ENCODE assay signal across 14 cellular contexts in genomic region chr22:27420186-27420816, GRCh38.
DNase-seq lines count a peak whose midpoint lies in the region; ATAC-seq and TF ChIP-seq lines count a peak whose summit lies in the region.
"Had no signal": no experiment of that assay in that cellular context is flagged by ENCODE, and none has a peak within 500 bp of the region (broad histone marks: within the 10 kb centered on the region; RNA-seq: fewer than 3 reads in every experiment).

No MANE protein-coding gene starts in this region.

- H3K27ac Mint-ChIP-seq in mesothelial cell of epicardium = peak overlapping the region; percentile 68
- H3K27ac Mint-ChIP-seq in activated naive CD4-positive, alpha-beta T cell treated with anti-CD3 and anti-CD28 coated beads, Interleukin-2, amount 50 U/mL, for 72 hours = no peak overlapping the region
- H3K27ac Mint-ChIP-seq: activated naive CD8-positive, alpha-beta T cell treated with anti-CD3 and anti-CD28 coated beads, Interleukin-2, amount 10 ng/mL, durations not matched to agents 7 days and 5 days; natural killer cell treated with Interleukin-12 subunit alpha and Interleukin-12 subunit beta and Interleukin-15 and Interleukin-18, amount 100 ng/mL, for 72 hours had no signal

- DNase-seq in SJCRH30 (no peak), esophagus squamous epithelium (lab: John Stamatoyannopoulos, UW) (no peak), mesothelial cell of epicardium (ENCODE audit: low spot score in 2 of 2, unreplicated experiment in 2 of 2) (no peak), NCI-H1417 (lab: John Stamatoyannopoulos, UW) (no peak)
- DNase-seq in activated naive CD4-positive, alpha-beta T cell treated with anti-CD3 and anti-CD28 coated beads, Interleukin-2, amount 50 U/mL, for 72 hours (ENCODE audit: low spot score in 2 of 2) = no peak
- DNase-seq in stimulated activated CD4-positive, alpha-beta T cell treated with anti-CD3 and anti-CD28 coated beads, Interleukin-12 subunit alpha, Interleukin-12 subunit beta, amount 100 ng/mL, for 4 hours = no peak
- DNase-seq: activated CD8-positive, alpha-beta memory T cell treated with anti-CD3 and anti-CD28 coated beads, Interleukin-2, amount 50 U/mL, for 4 hours; activated naive CD8-positive, alpha-beta T cell treated with anti-CD3 and anti-CD28 coated beads, Interleukin-2, amount 10 ng/mL, durations not matched to agents 7 days and 5 days; WERI-Rb-1 had no signal

- H3K4me3 ChIP-seq in SJCRH30 = no peak overlapping the region
- no peak overlapping the region for H3K4me3 ChIP-seq in esophagus squamous epithelium
- no peak overlapping the region for H3K4me3 ChIP-seq in thymus (ENCODE audit: low read length)
- H3K4me3 ChIP-seq: BLaER1, upper lobe of right lung had no signal

- intact Hi-C loops in esophagus squamous epithelium (cut with DNase I) = no loop called here

- 45 to 67% methylated on average over 6 of the region's 6 CpGs for WGBS in esophagus squamous epithelium, 2 donors
- WGBS in thymus = 78% methylated on average over 6 of the region's 6 CpGs

- H3K27ac ChIP-seq in SJCRH30 (peak overlapping the region; percentile 79), esophagus squamous epithelium (peak overlapping the region; percentile 37 to 79 (median 76)), thymus (ENCODE audit: low read depth) (peak overlapping the region; percentile 15)
- H3K27ac ChIP-seq: BLaER1, WERI-Rb-1 had no signal

- no peak for ATAC-seq in activated naive CD4-positive, alpha-beta T cell treated with anti-CD3 and anti-CD28 coated beads, Interleukin-2, amount 50 U/mL, for 72 hours
- no peak for ATAC-seq in esophagus mucosa
- ATAC-seq: natural killer cell treated with Interleukin-12 subunit alpha and Interleukin-12 subunit beta and Interleukin-15 and Interleukin-18, amount 100 ng/mL, for 72 hours had no signal

- TF ChIP-seq CTCF in esophagus squamous epithelium (IDR thresholded peaks at IDR 0.05) = no peak
- no peak for TF ChIP-seq CTCF in mesothelial cell of epicardium (IDR thresholded peaks at IDR 0.05; ENCODE audit: unreplicated experiment)

- no peaks in the 10 kb centered on the region for H3K36me3 Mint-ChIP-seq in mesothelial cell of epicardium
- peaks cover 5 to 6% of the 10 kb centered on the region in 2 donors for H3K36me3 Mint-ChIP-seq in activated naive CD4-positive, alpha-beta T cell treated with anti-CD3 and anti-CD28 coated beads, Interleukin-2, amount 50 U/mL, for 72 hours
- H3K36me3 Mint-ChIP-seq: activated naive CD8-positive, alpha-beta T cell treated with anti-CD3 and anti-CD28 coated beads, Interleukin-2, amount 10 ng/mL, durations not matched to agents 7 days and 5 days; natural killer cell treated with Interleukin-12 subunit alpha and Interleukin-12 subunit beta and Interleukin-15 and Interleukin-18, amount 100 ng/mL, for 72 hours had no signal

- no peak overlapping the region for H3K4me3 Mint-ChIP-seq in mesothelial cell of epicardium
- H3K4me3 Mint-ChIP-seq: activated naive CD8-positive, alpha-beta T cell treated with anti-CD3 and anti-CD28 coated beads, Interleukin-2, amount 10 ng/mL, durations not matched to agents 7 days and 5 days; natural killer cell treated with Interleukin-12 subunit alpha and Interleukin-12 subunit beta and Interleukin-15 and Interleukin-18, amount 100 ng/mL, for 72 hours had no signal

- TF ChIP-seq POLR2A in esophagus squamous epithelium (IDR thresholded peaks at IDR 0.05) = no peak

- no peaks in the 10 kb centered on the region for H3K27me3 ChIP-seq in SJCRH30
- peaks cover 0 to 13% (median 0%) of the 10 kb centered on the region in 4 donors for H3K27me3 ChIP-seq in esophagus squamous epithelium
- no peaks in the 10 kb centered on the region for H3K27me3 ChIP-seq in thymus (ENCODE audit: control insufficient read depth, insufficient read depth)
- H3K27me3 ChIP-seq: BLaER1, upper lobe of right lung had no signal

- H3K4me1 Mint-ChIP-seq in mesothelial cell of epicardium = peaks cover 30% of the 10 kb centered on the region
- H3K4me1 Mint-ChIP-seq: activated naive CD8-positive, alpha-beta T cell treated with anti-CD3 and anti-CD28 coated beads, Interleukin-2, amount 10 ng/mL, durations not matched to agents 7 days and 5 days had no signal

- H3K27me3 Mint-ChIP-seq in mesothelial cell of epicardium (ENCODE audit: low read depth) = no peaks in the 10 kb centered on the region

- peaks cover 51% of the 10 kb centered on the region for H3K4me1 ChIP-seq in SJCRH30
- H3K4me1 ChIP-seq in esophagus squamous epithelium = peaks cover 8 to 35% (median 12%) of the 10 kb centered on the region in 3 donors
- H3K4me1 ChIP-seq in thymus (ENCODE audit: control insufficient read depth, insufficient read depth, low read length) = no peaks in the 10 kb centered on the region

- H3K9me3 ChIP-seq in SJCRH30 (replicated peaks) = no peaks in the 10 kb centered on the region
- peaks cover 0 to 11% (median 0%) of the 10 kb centered on the region in 3 donors for H3K9me3 ChIP-seq in esophagus squamous epithelium
- no peaks in the 10 kb centered on the region for H3K9me3 ChIP-seq in thymus (ENCODE audit: control insufficient read depth)
- H3K9me3 ChIP-seq: BLaER1, upper lobe of right lung had no signal

- H3K9me3 Mint-ChIP-seq in mesothelial cell of epicardium = peaks cover 13% of the 10 kb centered on the region
- H3K9me3 Mint-ChIP-seq in activated naive CD4-positive, alpha-beta T cell treated with anti-CD3 and anti-CD28 coated beads, Interleukin-2, amount 50 U/mL, for 72 hours = peaks cover 5 to 7% of the 10 kb centered on the region in 2 donors
- H3K9me3 Mint-ChIP-seq: natural killer cell treated with Interleukin-12 subunit alpha and Interleukin-12 subunit beta and Interleukin-15 and Interleukin-18, amount 100 ng/mL, for 72 hours had no signal

- H3K36me3 ChIP-seq in SJCRH30 (no peaks in the 10 kb centered on the region), esophagus squamous epithelium (no peaks in the 10 kb centered on the region), thymus (ENCODE audit: control insufficient read depth, insufficient read depth) (no peaks in the 10 kb centered on the region)
- H3K36me3 ChIP-seq: BLaER1, upper lobe of right lung, WERI-Rb-1 had no signal

Comparison
In these comparisons a context has a peak if more than half of its experiments do, and no peak if none do; other contexts are left out.
1. H3K27ac ChIP-seq: peak in every context shown above with its lines; median percentile 79 in SJCRH30; 76 in esophagus squamous epithelium; 15 in thymus.